Comparison of ENCODE assay signal across 8 cellular contexts in the genomic region with DNA sequence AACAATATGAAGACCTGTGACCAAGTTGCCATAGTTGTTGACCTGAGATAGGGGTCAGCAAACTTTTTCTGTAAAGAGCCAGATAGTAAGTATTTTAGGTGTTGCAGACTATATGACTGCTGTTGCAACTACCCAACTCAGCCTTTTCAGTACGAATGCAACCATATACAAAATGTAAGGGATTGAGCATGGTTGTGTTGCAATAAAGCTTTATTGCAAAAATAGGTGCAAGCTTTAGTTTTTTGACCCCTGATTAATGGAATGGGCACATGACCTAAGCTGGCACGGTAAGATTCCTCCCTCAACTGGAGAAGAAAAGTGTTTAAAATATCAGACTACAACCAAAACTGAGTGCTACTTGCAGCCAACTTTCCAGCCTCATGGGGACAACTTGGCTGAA.
"Had no signal": no experiment of that assay in that cellular context is flagged by ENCODE, and none has a peak within 500 bp of the region (broad histone marks: within the 10 kb centered on the region; RNA-seq: fewer than 3 reads in every experiment).

No MANE protein-coding gene starts in this region.

- H3K4me3 ChIP-seq: GM12878 had no signal

- DNase-seq: GDM1, GF-D8 had no signal

- ATAC-seq: GM12878 had no signal

- FAIRE-seq: G401.6, GM12878, GM12891, GM12892, GM18507, GM19239 had no signal
